Comparison of ENCODE assay signal across 26 cellular contexts in genomic region chr2:239970004-239970623, GRCh38. TPM values are rescaled to one million over a fixed set of nuclear protein-coding genes. Genes with fewer than 3 reads are reported as not detected.
DNase-seq lines count a peak whose midpoint lies in the region; TF ChIP-seq lines count a peak whose summit lies in the region.
"Had no signal": no experiment of that assay in that cellular context is flagged by ENCODE, and none has a peak within 500 bp of the region (broad histone marks: within the 10 kb centered on the region; RNA-seq: fewer than 3 reads in every experiment).

No MANE protein-coding gene starts in this region.

- POLR2A ChIA-PET in HEK293 (lab: Yijun Ruan, JAX): no interaction called here

- no peaks in the 10 kb centered on the region for H3K9me3 ChIP-seq in HEK293 (ENCODE audit: control insufficient read depth, insufficient read depth, low read depth, low read length)
- H3K9me3 ChIP-seq in sigmoid colon: peaks cover 0 to 13% (median 6%) of the 10 kb centered on the region in 4 donors
- H3K9me3 ChIP-seq: HAP-1, neutrophil had no signal

- intact Hi-C loops in sigmoid colon (cut with DNase I): no loop called here

- H3K27me3 ChIP-seq in sigmoid colon: no peaks in the 10 kb centered on the region
- H3K27me3 ChIP-seq: neutrophil had no signal

- peaks cover 9 to 87% of the 10 kb centered on the region in 2 experiments; a peak in 2 of 3 replicates for H3K36me3 ChIP-seq in HEK293 (ENCODE audit: control insufficient read depth in 2 of 2, insufficient read depth in 1 of 2, low read length in 2 of 2)
- H3K36me3 ChIP-seq in sigmoid colon: peaks cover 0 to 75% (median 37%) of the 10 kb centered on the region in 4 donors

- H3K27ac ChIP-seq in HEK293 (ENCODE audit: extremely low read depth, low read depth, low read length) (no peak overlapping the region), sigmoid colon (no peak overlapping the region)
- H3K27ac ChIP-seq: 22Rv1, neutrophil had no signal

- TF ChIP-seq EP300 in sigmoid colon (IDR thresholded peaks at IDR 0.05): no peak

- TF ChIP-seq CTCF in HEK293 (tag by site-specific recombination; IDR thresholded peaks at IDR 0.05) (no peak), glutamatergic neuron (IDR thresholded peaks at IDR 0.05; ENCODE audit: partially characterized antibody, unreplicated experiment) (no peak), sigmoid colon (IDR thresholded peaks at IDR 0.05) (no peak)

- H3K36me3 Mint-ChIP-seq in glutamatergic neuron (ENCODE audit: unreplicated experiment): peaks cover 42% of the 10 kb centered on the region

- no peaks in the 10 kb centered on the region for H3K4me1 Mint-ChIP-seq in glutamatergic neuron (ENCODE audit: low read depth, unreplicated experiment)
- H3K4me1 Mint-ChIP-seq: activated naive CD8-positive, alpha-beta T cell treated with anti-CD3 and anti-CD28 coated beads for 36 hours; central memory CD8-positive, alpha-beta T cell had no signal

- peaks cover 4% of the 10 kb centered on the region for H3K27me3 Mint-ChIP-seq in glutamatergic neuron (ENCODE audit: unreplicated experiment)
- H3K27me3 Mint-ChIP-seq: activated naive CD8-positive, alpha-beta T cell treated with anti-CD3 and anti-CD28 coated beads for 36 hours; CD4-positive, alpha-beta memory T cell; central memory CD8-positive, alpha-beta T cell; naive B cell; progenitor cell of endocrine pancreas had no signal

- peak overlapping the region; percentile 62 for H3K27ac Mint-ChIP-seq in glutamatergic neuron (ENCODE audit: unreplicated experiment)
- H3K27ac Mint-ChIP-seq: activated naive CD8-positive, alpha-beta T cell treated with anti-CD3 and anti-CD28 coated beads for 36 hours; CD4-positive, alpha-beta memory T cell; progenitor cell of endocrine pancreas had no signal

- H3K4me1 ChIP-seq in HEK293 (ENCODE audit: control insufficient read depth, insufficient read depth, low read length): no peaks in the 10 kb centered on the region
- H3K4me1 ChIP-seq in sigmoid colon: peaks cover 0 to 7% (median 0%) of the 10 kb centered on the region in 4 donors
- H3K4me1 ChIP-seq: HAP-1 had no signal

- CTCF ChIA-PET in HEK293 (lab: Yijun Ruan, JAX): no interaction called here

- 96 to 98% methylated on average over 3 of the region's 3 CpGs for WGBS in sigmoid colon, 2 donors

- H3K9me3 Mint-ChIP-seq in glutamatergic neuron (ENCODE audit: unreplicated experiment): peaks cover 1% of the 10 kb centered on the region

- DNase-seq in DMS53 (lab: John Stamatoyannopoulos, UW) (peak; percentile 40), DMS53 treated with DMSO at 0.1 percent for 48 hours (lab: John Stamatoyannopoulos, UW; ENCODE audit: unreplicated experiment) (no peak), SW480 (ENCODE audit: low spot score) (peak; percentile 23), glutamatergic neuron (no peak), NCI-H526 (lab: John Stamatoyannopoulos, UW) (no peak), NCI-H345 treated with DMSO at 0.1 percent for 48 hours (lab: John Stamatoyannopoulos, UW; ENCODE audit: unreplicated experiment) (no peak), sigmoid colon (no peak)
- DNase-seq: activated CD4-positive, alpha-beta T cell treated with anti-CD3 and anti-CD28 coated beads for 4 hours; activated effector memory CD4-positive, alpha-beta T cell treated with Interleukin-2 at 50 U/mL for 16 hours; activated naive CD8-positive, alpha-beta T cell treated with anti-CD3 and anti-CD28 coated beads for 36 hours; activated T-cell treated with anti-CD3 and anti-CD28 coated beads for 4 hours; CD4-positive, alpha-beta memory T cell; dermis blood vessel endothelial cell; DMS153; MM.1S; naive B cell; NCI-H146; NCI-H69; RPMI8226; stimulated activated naive CD4-positive, alpha-beta T cell had no signal

- no peak overlapping the region for H3K4me3 Mint-ChIP-seq in glutamatergic neuron (ENCODE audit: unreplicated experiment)
- H3K4me3 Mint-ChIP-seq: activated naive CD8-positive, alpha-beta T cell treated with anti-CD3 and anti-CD28 coated beads for 36 hours; CD4-positive, alpha-beta memory T cell; central memory CD8-positive, alpha-beta T cell; naive B cell had no signal

- H3K4me3 ChIP-seq in HEK293 (ENCODE audit: low read depth, low read length) (no peak overlapping the region), sigmoid colon (no peak overlapping the region)
- H3K4me3 ChIP-seq: HAP-1 had no signal

- TF ChIP-seq POLR2A in sigmoid colon (IDR thresholded peaks at IDR 0.05): no peak

TF ChIP-seq in HEK293, 187 proteins besides CTCF, POLR2A, EP300 and RAD21 (continues in another document):
- TF ChIP-seq ZBTB44 (tag by site-specific recombination; IDR thresholded peaks at IDR 0.05) (no peak), ZNF488 (tag by site-specific recombination; IDR thresholded peaks at IDR 0.05) (no peak), ZNF645 (tag by site-specific recombination; IDR thresholded peaks at IDR 0.05) (no peak), SCRT1 (tag by site-specific recombination; IDR thresholded peaks at IDR 0.05; ENCODE audit: borderline replicate concordance) (no peak), ZNF670 (tag by site-specific recombination; IDR thresholded peaks at IDR 0.05; ENCODE audit: low read depth) (no peak), TCF7L2 (IDR thresholded peaks at IDR 0.05; ENCODE audit: borderline replicate concordance, low read depth, low read length) (no peak), ZNF362 (tag by site-specific recombination; IDR thresholded peaks at IDR 0.05) (no peak), ZNF549 (tag by site-specific recombination; IDR thresholded peaks at IDR 0.05) (0 out of 2 replicates have a peak, but pooled peaks have one; percentile 17), ATF2 (tag by site-specific recombination; IDR thresholded peaks at IDR 0.05; ENCODE audit: low read depth) (no peak), ZNF324 (tag by site-specific recombination; IDR thresholded peaks at IDR 0.05) (no peak), ZNF529 (tag by site-specific recombination; IDR thresholded peaks at IDR 0.05; ENCODE audit: insufficient replicate concordance) (peak; percentile 15), HOXD13 (CRISPR knock-in tag; IDR thresholded peaks at IDR 0.05; ENCODE audit: borderline replicate concordance) (no peak), ZNF830 (tag by site-specific recombination; IDR thresholded peaks at IDR 0.05; ENCODE audit: low read depth) (no peak), ZNF510 (tag by site-specific recombination; IDR thresholded peaks at IDR 0.05; ENCODE audit: insufficient replicate concordance) (peak; percentile 34)

RNA-seq across cellular contexts. Expression of gene NDUFA10, which starts 55.0 kb away (rescaled TPM):
- 104 TPM for total RNA-seq in glutamatergic neuron (ENCODE audit: unreplicated experiment)
- 100 to 1,000 TPM in 1 of 4 donors, 10 to 100 TPM in 3; 49.6 to 110 (median 63.1) TPM for total RNA-seq in sigmoid colon
- 100 to 1,000 TPM; 116 to 162 (median 151) TPM for polyA plus RNA-seq in sigmoid colon

Comparison
In these comparisons a context has a peak if more than half of its experiments do, and no peak if none do; other contexts are left out.
1. DNase-seq: peak in DMS53 (single experiment) and SW480 (single experiment); none in DMS53 treated with DMSO at 0.1 percent for 48 hours (single experiment), glutamatergic neuron (single experiment), NCI-H526 (0 of 2), NCI-H345 treated with DMSO at 0.1 percent for 48 hours (single experiment) and sigmoid colon (single experiment).